ENCODE assay signal across 8 cellular contexts in genomic region chr12:93571854-93572711, GRCh38. TPM values are rescaled to one million over a fixed set of nuclear protein-coding genes. Genes with fewer than 3 reads are reported as not detected.
DNase-seq lines count a peak whose midpoint lies in the region; ATAC-seq, FAIRE-seq and TF ChIP-seq lines count a peak whose summit lies in the region.

SOCS2 (plus strand) TSS chr12:93572675; CDS start chr12:93572898, 223 bp downstream.

- no peak within 1 kb of the TSS for H3K27ac ChIP-seq in SK-N-MC
- H3K27ac ChIP-seq in body of pancreas, result peak within 1 kb of the TSS; percentile 70 to 95 (median 92)
- H3K27ac ChIP-seq in iPS-20b (ENCODE audit: low read length), result peak within 1 kb of the TSS; percentile 80
- peak within 1 kb of the TSS; percentile 75 to 94 for H3K27ac ChIP-seq in small intestine (ENCODE audit: low read depth in 1 of 2, low read length in 1 of 2)

- TF ChIP-seq POLR2A in body of pancreas (IDR thresholded peaks at IDR 0.05), result no peak

- FAIRE-seq in small intestine (lab: Jason Lieb, UNC), result no peak

- peak within 1 kb of the TSS; percentile 75 for H3K4me3 ChIP-seq in SK-N-MC
- peak within 1 kb of the TSS; percentile 14 to 75 for H3K4me3 ChIP-seq in body of pancreas
- peak within 1 kb of the TSS; percentile 97 for H3K4me3 ChIP-seq in iPS-20b (ENCODE audit: low read length)
- peak within 1 kb of the TSS; percentile 63 to 89 for H3K4me3 ChIP-seq in small intestine (ENCODE audit: low read depth in 1 of 2, low read length in 2 of 2)

- H3K9ac ChIP-seq in SK-N-MC (ENCODE audit: insufficient read length), result no peak within 1 kb of the TSS
- peak within 1 kb of the TSS; percentile 91 for H3K9ac ChIP-seq in iPS-20b (ENCODE audit: low read depth, low read length)

- 1 to 4% methylated on average over 19 to 71 of the region's 71 CpGs for WGBS in body of pancreas, 2 donors
- WGBS in small intestine, 3 donors, result 0 to 1% (median 1%) methylated on average over 34 to 71 of the region's 71 CpGs

- intact Hi-C loops in body of pancreas (cut with DNase I), result no loop called here

- H3K36me3 ChIP-seq in SK-N-MC (ENCODE audit: insufficient read depth, low read length) (no peaks in the 10 kb centered on the region), body of pancreas (replicated peaks in 1 of 2; ENCODE audit: insufficient read depth in 1 of 2, low read depth in 2 of 2) (no peaks in the 10 kb centered on the region), iPS-20b (ENCODE audit: insufficient read depth, low read depth, low read length) (peaks cover 26% of the 10 kb centered on the region), small intestine (ENCODE audit: control insufficient read depth in 2 of 2, insufficient read depth in 2 of 2, low read length in 2 of 2) (no peaks in the 10 kb centered on the region)

- H3K4me1 ChIP-seq in body of pancreas (peaks cover 20% of the 10 kb centered on the region), iPS-20b (ENCODE audit: insufficient read depth, low read length) (peaks cover 23% of the 10 kb centered on the region), small intestine (ENCODE audit: control insufficient read depth in 2 of 2, insufficient read depth in 1 of 2, low read depth in 1 of 2, low read length in 1 of 2) (peaks cover 0 to 5% of the 10 kb centered on the region in 2 donors)

- DNase-seq in COR-L47 (lab: John Stamatoyannopoulos, UW) (peak; percentile 20), SK-N-MC (ENCODE audit: low read depth, low spot score) (no peak), body of pancreas (peak; percentile 19 to 59 (median 30)), small intestine (peak; percentile 31)

- TF ChIP-seq CTCF in body of pancreas (IDR thresholded peaks at IDR 0.05), result no peak

- peak; percentile 9 for ATAC-seq in HG02642 (IDR thresholded peaks at IDR 0.05; ENCODE audit: poor library complexity, unreplicated experiment)
- ATAC-seq in body of pancreas, result no peak
- no peak for ATAC-seq in HG02870 (IDR thresholded peaks at IDR 0.05; ENCODE audit: unreplicated experiment)
- no peak for ATAC-seq in GM21381 (IDR thresholded peaks at IDR 0.05; ENCODE audit: unreplicated experiment)

- H3K27me3 ChIP-seq in body of pancreas (no peaks in the 10 kb centered on the region), iPS-20b (ENCODE audit: insufficient read depth, low read length) (peaks cover 37% of the 10 kb centered on the region), small intestine (ENCODE audit: control insufficient read depth in 2 of 2, insufficient read depth in 2 of 2, low read length in 2 of 2) (no peaks in the 10 kb centered on the region)

- H3K9me3 ChIP-seq in SK-N-MC (ENCODE audit: low read depth, low read length) (no peaks in the 10 kb centered on the region), body of pancreas (no peaks in the 10 kb centered on the region), iPS-20b (ENCODE audit: insufficient read depth, low read depth, low read length) (no peaks in the 10 kb centered on the region), small intestine (ENCODE audit: control insufficient read depth, low read depth) (no peaks in the 10 kb centered on the region)

RNA-seq across cellular contexts. Expression of gene SOCS2, which starts in this region (rescaled TPM):
- 10 to 100 TPM; 16.3 to 50.4 TPM for total RNA-seq in body of pancreas
- polyA plus RNA-seq in small intestine, result 10 to 100 TPM; 10.8 to 14.7 (median 11.6) TPM

Comparison
In these comparisons a context has a peak if more than half of its experiments do, and no peak if none do; other contexts are left out.
1. H3K4me3 ChIP-seq: peak in every context shown above with its lines; median percentile 97 in iPS-20b; 76 in small intestine; 75 in SK-N-MC; 44 in body of pancreas.